Comparison of ENCODE assay signal across 11 cellular contexts in genomic region chr7:90390926-90391325, GRCh38.
"Had no signal": no experiment of that assay in that cellular context is flagged by ENCODE, and none has a peak within 500 bp of the region (broad histone marks: within the 10 kb centered on the region; RNA-seq: fewer than 3 reads in every experiment).

No MANE protein-coding gene starts in this region.

- H3K4me1 ChIP-seq: HAP-1 had no signal

- H3K4me2 ChIP-seq: GM23338 had no signal

- ATAC-seq: GM23338, HCT116 had no signal

- DNase-seq: GM23248, GOT3, H7, H9, HCEC 1CT, HFFc6 had no signal

- H3K9me3 ChIP-seq: HAP-1 had no signal

- FAIRE-seq: H1, H54 had no signal

- H2AFZ ChIP-seq: GM23248, GM23338 had no signal

- H3K9ac ChIP-seq: GM23248 had no signal

- H3K4me3 ChIP-seq: GM23248, GM23338, HAP-1 had no signal

- H3K27ac ChIP-seq: GM23248 had no signal
